Comparison of ENCODE assay signal across 11 cellular contexts in the genomic region with DNA sequence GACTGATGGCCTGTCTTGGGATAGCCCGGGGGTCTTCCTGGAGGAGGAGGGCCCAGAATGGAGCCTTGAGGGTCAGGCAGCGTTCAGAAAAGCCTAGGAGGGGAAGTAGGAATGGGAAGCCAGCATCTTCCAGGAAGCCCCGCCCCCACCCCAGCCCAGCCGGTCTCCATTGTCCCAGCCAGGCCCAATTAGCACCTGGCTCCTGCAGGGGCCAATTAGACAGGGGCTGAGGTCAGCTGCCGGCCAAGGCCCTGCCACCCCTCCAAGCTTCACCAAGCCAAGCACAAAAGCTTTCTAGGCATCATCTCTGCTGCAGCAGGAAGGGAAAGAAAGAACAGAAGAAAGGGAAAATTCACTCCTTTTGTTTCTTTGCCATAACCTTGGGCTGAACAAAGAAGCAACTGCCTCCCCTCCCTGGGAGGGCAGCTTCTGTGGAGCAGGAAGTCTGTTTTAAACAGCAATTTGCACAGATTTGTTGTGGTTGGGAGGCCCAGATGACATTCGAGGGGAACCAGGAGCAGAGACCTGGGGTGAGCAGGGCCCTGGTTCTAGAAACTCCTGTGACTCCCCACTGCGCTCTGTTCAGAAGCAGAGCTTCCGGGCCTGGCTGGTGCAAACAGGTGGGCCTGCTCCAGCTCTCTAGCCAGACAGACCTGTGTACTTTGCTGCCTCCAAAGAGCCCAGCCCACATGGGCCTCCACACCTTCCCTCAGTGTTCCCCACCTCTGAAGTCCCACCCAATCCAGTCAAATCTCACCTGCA. TPM values are rescaled to one million over a fixed set of nuclear protein-coding genes. Genes with fewer than 3 reads are reported as not detected.
DNase-seq lines count a peak whose midpoint lies in the region; ATAC-seq and TF ChIP-seq lines count a peak whose summit lies in the region.
"Had no signal": no experiment of that assay in that cellular context is flagged by ENCODE, and none has a peak within 500 bp of the region (broad histone marks: within the 10 kb centered on the region; RNA-seq: fewer than 3 reads in every experiment).

No MANE protein-coding gene starts in this region.

- in situ Hi-C loops in KBM-7 (cut with MboI; ENCODE audit: low pct_unique_long_range_greater_than_20kb, low sequenced_read_pairs): loop anchor here (25.0 kb wide), 2 partner anchors 182 to 1632 kb away; partner anchors contain the start of genes BBS4, HIGD2B and ISLR2

- H3K27me3 ChIP-seq in mucosa of stomach (ENCODE audit: control insufficient read depth, insufficient read depth, low read length): no peaks in the 10 kb centered on the region
- H3K27me3 ChIP-seq: spleen had no signal

- H3K27ac Mint-ChIP-seq in activated CD8-positive, alpha-beta T cell treated with anti-CD3 and anti-CD28 coated beads for 36 hours: peak overlapping the region; percentile 57
- no peak overlapping the region for H3K27ac Mint-ChIP-seq in mesothelial cell of epicardium
- H3K27ac Mint-ChIP-seq: memory B cell; stimulated activated naive B cell treated with anti-CD40 and anti-IgM and Interleukin-4, amounts not matched to agents 10 μg/mL and 1 μg/mL and 100 μg/mL, for 72 hours had no signal

- peaks cover 22% of the 10 kb centered on the region for H3K4me1 ChIP-seq in mucosa of stomach (ENCODE audit: control insufficient read depth, insufficient read depth, low read length)

- no peaks in the 10 kb centered on the region for H3K9me3 ChIP-seq in mucosa of stomach (ENCODE audit: control insufficient read depth, low read length)
- H3K9me3 ChIP-seq: spleen had no signal

- H3K36me3 Mint-ChIP-seq in activated CD8-positive, alpha-beta T cell treated with anti-CD3 and anti-CD28 coated beads for 36 hours (ENCODE audit: low read depth): no peaks in the 10 kb centered on the region
- H3K36me3 Mint-ChIP-seq in mesothelial cell of epicardium: no peaks in the 10 kb centered on the region
- H3K36me3 Mint-ChIP-seq: memory B cell; stimulated activated naive B cell treated with anti-CD40 and anti-IgM and Interleukin-4, amounts not matched to agents 10 μg/mL and 1 μg/mL and 100 μg/mL, for 72 hours had no signal

- ATAC-seq in activated CD8-positive, alpha-beta T cell treated with anti-CD3 and anti-CD28 coated beads for 36 hours: peak; percentile 13
- ATAC-seq: stimulated activated naive B cell treated with anti-CD40 and anti-IgM and Interleukin-4, amounts not matched to agents 10 μg/mL and 1 μg/mL and 100 μg/mL, for 72 hours had no signal

- H3K4me1 Mint-ChIP-seq in activated CD8-positive, alpha-beta T cell treated with anti-CD3 and anti-CD28 coated beads for 36 hours (ENCODE audit: low read depth): peaks cover 53% of the 10 kb centered on the region
- H3K4me1 Mint-ChIP-seq in mesothelial cell of epicardium: peaks cover 50% of the 10 kb centered on the region

- H3K36me3 ChIP-seq in mucosa of stomach (ENCODE audit: control insufficient read depth, insufficient read depth, low read length): no peaks in the 10 kb centered on the region
- H3K36me3 ChIP-seq: spleen had no signal

- no peaks in the 10 kb centered on the region for H3K9me3 Mint-ChIP-seq in activated CD8-positive, alpha-beta T cell treated with anti-CD3 and anti-CD28 coated beads for 36 hours
- H3K9me3 Mint-ChIP-seq in mesothelial cell of epicardium: no peaks in the 10 kb centered on the region
- H3K9me3 Mint-ChIP-seq: memory B cell; stimulated activated naive B cell treated with anti-CD40 and anti-IgM and Interleukin-4, amounts not matched to agents 10 μg/mL and 1 μg/mL and 100 μg/mL, for 72 hours had no signal

- H3K27me3 Mint-ChIP-seq in activated CD8-positive, alpha-beta T cell treated with anti-CD3 and anti-CD28 coated beads for 36 hours: no peaks in the 10 kb centered on the region
- no peaks in the 10 kb centered on the region for H3K27me3 Mint-ChIP-seq in mesothelial cell of epicardium (ENCODE audit: low read depth)

- CTCF ChIA-PET in activated CD8-positive, alpha-beta T cell treated with anti-CD3 and anti-CD28 coated beads for 36 hours (lab: Charles Lee): interaction anchor here (1.0 to 6.1 kb wide), 12 partner anchors 8 to 347 kb away, joined by 3 to 67 read pairs (median 8); partner anchors contain the start of gene ISLR2

- H3K4me3 ChIP-seq in mucosa of stomach (ENCODE audit: low read length): no peak overlapping the region
- H3K4me3 ChIP-seq: spleen had no signal

- no peak for TF ChIP-seq CTCF in activated CD8-positive, alpha-beta T cell treated with anti-CD3 and anti-CD28 coated beads for 36 hours (IDR thresholded peaks at IDR 0.05)
- no peak for TF ChIP-seq CTCF in mesothelial cell of epicardium (IDR thresholded peaks at IDR 0.05; ENCODE audit: unreplicated experiment)

- H3K4me3 Mint-ChIP-seq in activated CD8-positive, alpha-beta T cell treated with anti-CD3 and anti-CD28 coated beads for 36 hours: no peak overlapping the region
- no peak overlapping the region for H3K4me3 Mint-ChIP-seq in mesothelial cell of epicardium
- H3K4me3 Mint-ChIP-seq: memory B cell; stimulated activated naive B cell treated with anti-CD40 and anti-IgM and Interleukin-4, amounts not matched to agents 10 μg/mL and 1 μg/mL and 100 μg/mL, for 72 hours had no signal

- DNase-seq in ELF-1 (ENCODE audit: low read depth, low spot score): peak; percentile 94
- peak; percentile 44 for DNase-seq in KBM-7
- DNase-seq in activated CD8-positive, alpha-beta T cell treated with anti-CD3 and anti-CD28 coated beads for 36 hours: peak; percentile 31
- DNase-seq in mesothelial cell of epicardium (ENCODE audit: low spot score in 2 of 2, unreplicated experiment in 2 of 2): no peak
- no peak for DNase-seq in NCI-H2171 treated with DMSO at 0.1 percent for 48 hours (lab: John Stamatoyannopoulos, UW)
- DNase-seq in activated T-cell treated with anti-CD3 and anti-CD28 coated beads for 4 hours: no peak
- DNase-seq: spleen; stimulated activated naive B cell treated with anti-CD40 and anti-IgM and Interleukin-4, amounts not matched to agents 10 μg/mL and 1 μg/mL and 100 μg/mL, for 72 hours had no signal

- H3K9ac ChIP-seq in mucosa of stomach (ENCODE audit: low read length): peak overlapping the region; percentile 28

- intact Hi-C loops in activated CD8-positive, alpha-beta T cell treated with anti-CD3 and anti-CD28 coated beads for 36 hours (cut with micrococcal nuclease): loop anchor here (5.0 to 10.0 kb wide), 2 partner anchors 192 to 345 kb away; no protein-coding TSS in a partner anchor

- POLR2A ChIA-PET in activated CD8-positive, alpha-beta T cell treated with anti-CD3 and anti-CD28 coated beads for 36 hours (lab: Charles Lee): interaction anchor here (1.6 kb wide), 1 partner anchor 191 kb away, joined by 5 read pairs; no protein-coding TSS in a partner anchor

RNA-seq across cellular contexts. Expression of gene CYP11A1, which starts 47.7 kb away (rescaled TPM):
- under 1 TPM; 0.29 to 0.31 TPM for total RNA-seq in activated CD8-positive, alpha-beta T cell treated with anti-CD3 and anti-CD28 coated beads for 36 hours
- total RNA-seq in mesothelial cell of epicardium: 5.2 to 7.0 TPM (median 5.3 TPM) in 3 replicates
- total RNA-seq: T-helper 1 cell treated with Interleukin-12 subunit alpha and Interleukin-12 subunit beta and Interleukin-4 antibody, amounts not matched to agents 30 ng/mL and 1 ng/mL, for 36 hours had no signal

Comparison
In these comparisons a context has a peak if more than half of its experiments do, and no peak if none do; other contexts are left out.
1. DNase-seq: peak in ELF-1 (single experiment), KBM-7 (single experiment) and activated CD8-positive, alpha-beta T cell treated with anti-CD3 and anti-CD28 coated beads for 36 hours (single experiment); none in mesothelial cell of epicardium (0 of 2), NCI-H2171 treated with DMSO at 0.1 percent for 48 hours (single experiment) and activated T-cell treated with anti-CD3 and anti-CD28 coated beads for 4 hours (single experiment).